Comparison of ENCODE assay signal across 8 cellular contexts in the genomic region with DNA sequence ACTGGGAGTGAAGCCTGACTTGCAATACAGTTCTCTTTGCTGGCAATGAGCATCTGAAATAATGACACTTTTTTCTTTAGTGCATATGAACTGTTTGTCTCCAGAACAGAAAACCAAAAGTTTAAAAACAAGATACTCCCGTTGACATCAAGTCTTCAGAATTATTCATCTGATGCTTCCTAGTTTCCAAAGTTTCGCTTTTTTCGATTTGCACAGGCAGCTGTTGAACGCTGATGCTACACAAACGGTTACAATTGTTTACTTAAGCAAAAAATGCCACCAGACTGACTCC. TPM values are rescaled to one million over a fixed set of nuclear protein-coding genes. Genes with fewer than 3 reads are reported as not detected.
DNase-seq lines count a peak whose midpoint lies in the region; ATAC-seq and TF ChIP-seq lines count a peak whose summit lies in the region.

No MANE protein-coding gene starts in this region.

- intact Hi-C loops in heart left ventricle (cut with DNase I): loop anchor here in 8 of 10 donors (2.0 to 10.0 kb wide), 12 partner anchors 52 to 434 kb away; a partner anchor contains a TSS
- intact Hi-C loops in Right ventricle myocardium superior (cut with DNase I): loop anchor here (10.0 kb wide), 1 partner anchor 62 kb away; no protein-coding TSS in a partner anchor
- intact Hi-C loops in mammary epithelial cell (cut with micrococcal nuclease): loop anchor here (1.0 to 5.0 kb wide), 2 partner anchors 52 to 234 kb away; a partner anchor contains a TSS
- intact Hi-C loops in upper lobe of right lung (cut with DNase I): no loop called here

- no peak overlapping the region for H3K4ac ChIP-seq in mesendoderm (ENCODE audit: low read depth, low read length)

- peak overlapping the region; percentile 33 for H2BK5ac ChIP-seq in mesendoderm (ENCODE audit: low read length)

- CTCF ChIA-PET in mammary epithelial cell (lab: Charles Lee; ENCODE audit: low non-redundant PET): no interaction called here

- no peak overlapping the region for H4K8ac ChIP-seq in mesendoderm (ENCODE audit: low read depth, low read length)

- peak overlapping the region; percentile 99 for H3K9ac ChIP-seq in mammary epithelial cell (ENCODE audit: insufficient read depth, low read length)
- H3K9ac ChIP-seq in mesendoderm (ENCODE audit: low read length): peak overlapping the region; percentile 84

- no peak overlapping the region for H2BK120ac ChIP-seq in mesendoderm (ENCODE audit: low read depth, low read length)

- peak overlapping the region; percentile 59 for H3K23ac ChIP-seq in mesendoderm (ENCODE audit: low read length)

- peaks cover 0 to 38% (median 30%) of the 10 kb centered on the region in 12 donors for H3K4me1 ChIP-seq in heart left ventricle
- H3K4me1 ChIP-seq in mammary epithelial cell (ENCODE audit: insufficient read depth, low read length): peaks cover 24% of the 10 kb centered on the region
- H3K4me1 ChIP-seq in mesendoderm (ENCODE audit: control insufficient read depth, low read depth, low read length): peaks cover 2% of the 10 kb centered on the region
- peaks cover 19% of the 10 kb centered on the region for H3K4me1 ChIP-seq in upper lobe of right lung

- no peak for ATAC-seq in heart left ventricle
- ATAC-seq in Right ventricle myocardium superior (ENCODE audit: poor library complexity): no peak
- no peak for ATAC-seq in upper lobe of right lung

- dilution Hi-C loops in mammary epithelial cell (cut with HindIII; ENCODE audit: low sequenced_read_pairs): loop anchor here (5.0 kb wide), 1 partner anchor 44 kb away; no protein-coding TSS in a partner anchor

- WGBS in heart left ventricle, 4 donors: 0 to 1% (median 0%) methylated on average over 5 of the region's 5 CpGs
- WGBS in mammary epithelial cell (ENCODE audit: low coverage, missing lambda C conversion rate): 0% methylated on average over 5 of the region's 5 CpGs
- WGBS in mesendoderm (ENCODE audit: extremely low coverage, insufficient coverage, low lambda C conversion rate): no CpG with 5 or more reads among the region's 5 CpGs

- DNase-seq in heart left ventricle: no peak
- DNase-seq in Right ventricle myocardium superior: no peak
- no peak for DNase-seq in mammary epithelial cell
- no peak for DNase-seq in mesendoderm
- DNase-seq in upper lobe of right lung: no peak
- DNase-seq in hepatic stellate cell (ENCODE audit: low spot score): no peak
- no peak for DNase-seq in NCI-H187 treated with DMSO at 0.1 percent for 48 hours (lab: John Stamatoyannopoulos, UW)
- no peak for DNase-seq in SIG-M5 (lab: John Stamatoyannopoulos, UW)

- peak overlapping the region; percentile 72 for H2AFZ ChIP-seq in mammary epithelial cell (ENCODE audit: low read depth, low read length)

- H2BK15ac ChIP-seq in mesendoderm (replicated peaks; ENCODE audit: low read depth): no peak overlapping the region

- H3K4me2 ChIP-seq in mammary epithelial cell (ENCODE audit: insufficient read depth, low read depth, low read length) (peak overlapping the region; percentile 82), mesendoderm (ENCODE audit: low read length) (peak overlapping the region; percentile 81)

- no TSS peak for BruUV-seq in mammary epithelial cell (replicated peaks; lab: Mats Ljungman, UMichigan)

- TF ChIP-seq CTCF in heart left ventricle (IDR thresholded peaks at IDR 0.05) (no peak), mammary epithelial cell (conservative IDR thresholded peaks at IDR 0.05 in 1 of 2, IDR thresholded peaks at IDR 0.05 in 1 of 2; ENCODE audit: extremely low read depth in 1 of 2, insufficient read depth in 1 of 2, low read depth in 1 of 2, low read length in 2 of 2) (no peak), upper lobe of right lung (IDR thresholded peaks at IDR 0.05) (no peak)

- peak overlapping the region; percentile 5 for H3K18ac ChIP-seq in mesendoderm (ENCODE audit: low read length)

- H3K27ac ChIP-seq in heart left ventricle (peak overlapping the region; percentile 95 to 100 (median 98)), mammary epithelial cell (ENCODE audit: insufficient read depth, low read depth, low read length) (peak overlapping the region; percentile 88), mesendoderm (ENCODE audit: low read depth, low read length) (peak overlapping the region; percentile 36), upper lobe of right lung (peak overlapping the region; percentile 98)

- H3K36me3 ChIP-seq in heart left ventricle: peaks cover 0 to 24% (median 16%) of the 10 kb centered on the region in 9 donors
- H3K36me3 ChIP-seq in mammary epithelial cell (ENCODE audit: insufficient read depth, low read length): peaks cover 3% of the 10 kb centered on the region
- no peaks in the 10 kb centered on the region for H3K36me3 ChIP-seq in mesendoderm (ENCODE audit: control insufficient read depth, insufficient read depth, low read length)
- peaks cover 15% of the 10 kb centered on the region for H3K36me3 ChIP-seq in upper lobe of right lung

- no peaks in the 10 kb centered on the region for H3K27me3 ChIP-seq in heart left ventricle
- H3K27me3 ChIP-seq in mammary epithelial cell (ENCODE audit: insufficient read depth, low read length): no peaks in the 10 kb centered on the region
- H3K27me3 ChIP-seq in mesendoderm (ENCODE audit: insufficient read depth, low read length, poor library complexity): no peaks in the 10 kb centered on the region
- no peaks in the 10 kb centered on the region for H3K27me3 ChIP-seq in upper lobe of right lung

- no peak overlapping the region for H2AK5ac ChIP-seq in mesendoderm (ENCODE audit: low read length)

- TF ChIP-seq POLR2A in heart left ventricle (IDR thresholded peaks at IDR 0.05): no peak

- peak overlapping the region; percentile 90 for H3K56ac ChIP-seq in mesendoderm (ENCODE audit: low read length)

- H4K20me1 ChIP-seq in mammary epithelial cell (ENCODE audit: insufficient read depth, low read length): no peaks in the 10 kb centered on the region

- peaks cover 3% of the 10 kb centered on the region for H3K79me1 ChIP-seq in mesendoderm (ENCODE audit: low read length)

- H3K79me2 ChIP-seq in mammary epithelial cell (ENCODE audit: insufficient read depth, low read length) (peaks cover 43% of the 10 kb centered on the region), mesendoderm (ENCODE audit: control insufficient read depth, insufficient read depth, low read length) (peaks cover 15% of the 10 kb centered on the region)

- in situ Hi-C loops in mammary epithelial cell (cut with MboI; ENCODE audit: low sequenced_read_pairs in 2 of 2): loop anchor here in 1 of 2 donors (10.0 kb wide), 1 partner anchor 52 kb away; no protein-coding TSS in a partner anchor

- H4K5ac ChIP-seq in mesendoderm (ENCODE audit: low read length): no peak overlapping the region

- H3K9me3 ChIP-seq in heart left ventricle (no peaks in the 10 kb centered on the region), mammary epithelial cell (replicated peaks; ENCODE audit: insufficient read depth, low read length) (no peaks in the 10 kb centered on the region), upper lobe of right lung (no peaks in the 10 kb centered on the region)

- H3K4me3 ChIP-seq in heart left ventricle: peak overlapping the region; percentile 56 to 94 (median 87)
- peak overlapping the region; percentile 65 to 81 (median 80) for H3K4me3 ChIP-seq in mammary epithelial cell (replicated peaks in 1 of 3; ENCODE audit: insufficient read depth in 1 of 3, low read depth in 2 of 3, low read length in 3 of 3)
- H3K4me3 ChIP-seq in mesendoderm (ENCODE audit: low read length): peak overlapping the region; percentile 44
- peak overlapping the region; percentile 86 for H3K4me3 ChIP-seq in upper lobe of right lung

RNA-seq across cellular contexts. Expression of a gene that starts 0.6 kb away (rescaled TPM):
- total RNA-seq in heart left ventricle: 10 to 100 TPM; 24.1 to 39.9 (median 32.7) TPM
- polyA plus RNA-seq in heart left ventricle: 10 to 100 TPM; 17.9 to 34.1 TPM
- total RNA-seq in Right ventricle myocardium superior: 30.4 TPM
- total RNA-seq in mammary epithelial cell: 10 to 100 TPM; 59.4 to 78.2 TPM
- 23.6 TPM for polyA plus RNA-seq in mammary epithelial cell
- polyA minus RNA-seq in mammary epithelial cell: 20.2 TPM
- 24.1 TPM for polyA plus RNA-seq in mesendoderm (2013, experiment 1 of 2)
- polyA plus RNA-seq in mesendoderm (2013, experiment 2 of 2): 23.9 TPM
- 44.1 TPM for total RNA-seq in upper lobe of right lung

RNA-seq across cellular contexts. Expression of a gene that starts 29.1 kb away (rescaled TPM):
- total RNA-seq in heart left ventricle (10 to 100 TPM in 1 of 9 donors, 1 to 10 TPM in 8; 1.8 to 21.1 (median 5.3) TPM), Right ventricle myocardium superior (10.5 TPM), mammary epithelial cell (10 to 100 TPM in 1 of 2 donors, under 1 TPM in 1; 0.83 to 17.5 TPM), upper lobe of right lung (23.0 TPM)
- polyA plus RNA-seq in heart left ventricle (1 to 10 TPM; 1.6 to 3.3 TPM), mammary epithelial cell (1.00 TPM)
- 1.7 TPM for polyA minus RNA-seq in mammary epithelial cell
- polyA plus RNA-seq in mesendoderm (2013, experiment 1 of 2): 0.06 TPM
- 0.06 TPM for polyA plus RNA-seq in mesendoderm (2013, experiment 2 of 2)

Comparison
In these comparisons a context has a peak if more than half of its experiments do, and no peak if none do; other contexts are left out.
1. H3K27ac ChIP-seq: peak in every context shown above with its lines; median percentile 98 in heart left ventricle; 98 in upper lobe of right lung; 88 in mammary epithelial cell; 36 in mesendoderm.